ENCODE assay signal across 8 cellular contexts in genomic region chr9:104993291-104993963, GRCh38.
DNase-seq lines count a peak whose midpoint lies in the region; ATAC-seq and TF ChIP-seq lines count a peak whose summit lies in the region.

No MANE protein-coding gene starts in this region.

- H3K9me3 ChIP-seq in right cardiac atrium (ENCODE audit: control insufficient read depth, low read length), result no peaks in the 10 kb centered on the region

- H3K4me3 ChIP-seq in HFF-Myc (replicated peaks; ENCODE audit: low read depth, low read length), result no peak overlapping the region
- H3K4me3 ChIP-seq in right cardiac atrium (ENCODE audit: low read length), result no peak overlapping the region

- WGBS in right cardiac atrium, result 7% methylated on average over 9 of the region's 9 CpGs

- no peaks in the 10 kb centered on the region for H3K27me3 ChIP-seq in right cardiac atrium (ENCODE audit: control insufficient read depth, insufficient read depth)

- peak; percentile 86 to 90 for ATAC-seq in right cardiac atrium

- intact Hi-C loops in right cardiac atrium (cut with DNase I), result loop anchor here in 1 of 4 donors (10.0 kb wide), 1 partner anchor 69 kb away; the partner anchor contains the start of gene ABCA1

- peaks cover 33% of the 10 kb centered on the region for H3K4me1 Mint-ChIP-seq in activated naive CD8-positive, alpha-beta T cell treated with anti-CD3 and anti-CD28 coated beads for 36 hours

- DNase-seq in HFF-Myc (ENCODE audit: extremely low read depth, low read depth) (peak; percentile 14), right cardiac atrium (peak; percentile 82 to 91 (median 91)), pons (ENCODE audit: low spot score) (peak; percentile 54), ACHN (no peak), NCI-H2171 (lab: John Stamatoyannopoulos, UW) (no peak), GM20000 (ENCODE audit: low spot score) (no peak)
- DNase-seq in activated naive CD8-positive, alpha-beta T cell treated with anti-CD3 and anti-CD28 coated beads for 36 hours, result peak; percentile 14
- no peak for DNase-seq in activated CD4-positive, CD25-positive, alpha-beta regulatory T cell treated with anti-CD3 and anti-CD28 coated beads, Interleukin-2, amount 50 U/mL, for 72 hours

- peaks cover 14% of the 10 kb centered on the region for H3K4me1 ChIP-seq in right cardiac atrium (ENCODE audit: control insufficient read depth, insufficient read depth, low read length)

- no peak overlapping the region for H3K4me3 Mint-ChIP-seq in activated naive CD8-positive, alpha-beta T cell treated with anti-CD3 and anti-CD28 coated beads for 36 hours

- no peaks in the 10 kb centered on the region for H3K36me3 Mint-ChIP-seq in activated naive CD8-positive, alpha-beta T cell treated with anti-CD3 and anti-CD28 coated beads for 36 hours

- peak overlapping the region; percentile 9 for H3K27ac Mint-ChIP-seq in activated naive CD8-positive, alpha-beta T cell treated with anti-CD3 and anti-CD28 coated beads for 36 hours

- in situ Hi-C loops in ACHN (cut with HindIII; ENCODE audit: low pct_ligation_motif_present, low pct_unique_long_range_greater_than_20kb, low sequenced_read_pairs), result no loop called here

- peaks cover 40% of the 10 kb centered on the region for H3K27me3 Mint-ChIP-seq in activated naive CD8-positive, alpha-beta T cell treated with anti-CD3 and anti-CD28 coated beads for 36 hours

- peak overlapping the region; percentile 74 for H3K27ac ChIP-seq in right cardiac atrium (ENCODE audit: low read length)

- TF ChIP-seq CTCF in HFF-Myc (IDR thresholded peaks at IDR 0.05; ENCODE audit: low read depth, low read length, missing control alignments) (no peak), GM20000 (IDR thresholded peaks at IDR 0.05; ENCODE audit: extremely low read depth, missing control alignments) (no peak)

- no peaks in the 10 kb centered on the region for H3K9me3 Mint-ChIP-seq in activated naive CD8-positive, alpha-beta T cell treated with anti-CD3 and anti-CD28 coated beads for 36 hours

Comparison
In these comparisons a context has a peak if more than half of its experiments do, and no peak if none do; other contexts are left out.
1. DNase-seq: peak in HFF-Myc (single experiment), activated naive CD8-positive, alpha-beta T cell treated with anti-CD3 and anti-CD28 coated beads for 36 hours (single experiment), right cardiac atrium (3 of 3) and pons (single experiment); none in ACHN (single experiment), NCI-H2171 (single experiment), GM20000 (single experiment) and activated CD4-positive, CD25-positive, alpha-beta regulatory T cell treated with anti-CD3 and anti-CD28 coated beads, Interleukin-2, amount 50 U/mL, for 72 hours (single experiment).